14 cellular contexts compared by ENCODE assay signal in the genomic region with DNA sequence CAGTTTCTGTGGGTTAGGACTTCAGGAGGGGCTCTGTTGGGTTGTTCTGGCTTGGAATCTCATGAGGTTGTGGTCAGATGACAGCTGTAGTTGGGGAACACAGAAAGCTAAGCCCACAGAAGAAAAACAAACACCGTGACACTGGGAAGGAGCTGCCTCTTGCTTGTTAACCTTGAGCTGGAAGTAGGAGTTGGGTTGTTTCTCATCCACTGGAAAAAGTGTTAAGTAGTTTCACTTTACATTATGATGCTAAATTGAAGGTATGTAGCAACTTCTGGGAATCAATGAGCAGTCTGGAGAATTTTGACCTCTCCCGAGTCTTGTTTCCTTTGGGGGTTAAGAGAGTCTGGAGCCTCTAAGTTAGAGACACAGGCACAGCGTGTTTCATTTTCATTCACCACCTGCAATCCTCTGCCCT. TPM values are rescaled to one million over a fixed set of nuclear protein-coding genes. Genes with fewer than 3 reads are reported as not detected.
A peak's percentile ranks its signal among the peaks of the same experiment; 100 is the strongest.
DNase-seq lines count a peak whose midpoint lies in the region; ATAC-seq and TF ChIP-seq lines count a peak whose summit lies in the region.
"Had no signal": no experiment of that assay in that cellular context is flagged by ENCODE, and none has a peak within 500 bp of the region (broad histone marks: within the 10 kb centered on the region; RNA-seq: fewer than 3 reads in every experiment).

No MANE protein-coding gene starts in this region.

- H3K4me1 ChIP-seq in BLaER1 (peaks cover 16% of the 10 kb centered on the region), mesendoderm (ENCODE audit: control insufficient read depth, low read depth, low read length) (no peaks in the 10 kb centered on the region)

- H2BK15ac ChIP-seq in mesendoderm (replicated peaks; ENCODE audit: low read depth), result no peak overlapping the region

- H2AK5ac ChIP-seq in mesendoderm (ENCODE audit: low read length), result no peak overlapping the region

- H3K4me3 Mint-ChIP-seq in effector memory CD8-positive, alpha-beta T cell, result no peak overlapping the region
- H3K4me3 Mint-ChIP-seq: central memory CD8-positive, alpha-beta T cell had no signal

- H4K20me1 ChIP-seq in BLaER1, result peaks cover 95% of the 10 kb centered on the region

- peaks cover 14% of the 10 kb centered on the region for H3K36me3 Mint-ChIP-seq in effector memory CD8-positive, alpha-beta T cell (ENCODE audit: insufficient read depth)

- no peak for ATAC-seq in effector memory CD8-positive, alpha-beta T cell (replicated peaks)
- no peak for ATAC-seq in HG02852 (IDR thresholded peaks at IDR 0.05; ENCODE audit: unreplicated experiment)
- ATAC-seq: GM12878, psoas muscle had no signal

- H4K5ac ChIP-seq in mesendoderm (ENCODE audit: low read length), result no peak overlapping the region

- no peak overlapping the region for H4K8ac ChIP-seq in mesendoderm (ENCODE audit: low read depth, low read length)

- no CpG with 5 or more reads among the region's 3 CpGs for WGBS in mesendoderm (ENCODE audit: extremely low coverage, insufficient coverage, low lambda C conversion rate)

- H3K23ac ChIP-seq in mesendoderm (ENCODE audit: low read length), result no peak overlapping the region

- no peaks in the 10 kb centered on the region for H3K27me3 ChIP-seq in BLaER1
- no peaks in the 10 kb centered on the region for H3K27me3 ChIP-seq in mesendoderm (ENCODE audit: insufficient read depth, low read length, poor library complexity)
- H3K27me3 ChIP-seq: MG63 had no signal

- peaks cover 23% of the 10 kb centered on the region for H3K79me1 ChIP-seq in mesendoderm (ENCODE audit: low read length)

- H3K18ac ChIP-seq in mesendoderm (ENCODE audit: low read length), result no peak overlapping the region

- H3K27me3 Mint-ChIP-seq in effector memory CD8-positive, alpha-beta T cell, result no peaks in the 10 kb centered on the region
- H3K27me3 Mint-ChIP-seq: central memory CD8-positive, alpha-beta T cell had no signal

- H3K36me3 ChIP-seq in BLaER1 (peaks cover 59% of the 10 kb centered on the region), mesendoderm (ENCODE audit: control insufficient read depth, insufficient read depth, low read length) (peaks cover 4% of the 10 kb centered on the region)

- no peak for TF ChIP-seq CTCF in choroid plexus epithelial cell (conservative IDR thresholded peaks at IDR 0.05; ENCODE audit: low read depth, low read length)

- H3K4me3 ChIP-seq in BLaER1 (no peak overlapping the region), choroid plexus epithelial cell (ENCODE audit: low read depth, low read length) (peak overlapping the region; percentile 28), mesendoderm (ENCODE audit: low read length) (no peak overlapping the region)
- H3K4me3 ChIP-seq: GM12878, left ventricle myocardium inferior, MG63, psoas muscle had no signal

- H3K4me2 ChIP-seq in BLaER1 (peak overlapping the region; percentile 29), mesendoderm (ENCODE audit: low read length) (no peak overlapping the region)

- H3K4ac ChIP-seq in mesendoderm (ENCODE audit: low read depth, low read length), result no peak overlapping the region

- peaks cover 2 to 24% of the 10 kb centered on the region in 2 donors for H3K4me1 Mint-ChIP-seq in effector memory CD8-positive, alpha-beta T cell (ENCODE audit: low read depth in 2 of 2)

- no peaks in the 10 kb centered on the region for H3K9me3 Mint-ChIP-seq in effector memory CD8-positive, alpha-beta T cell
- H3K9me3 Mint-ChIP-seq: central memory CD8-positive, alpha-beta T cell had no signal

- DNase-seq in KBM-7 (peak; percentile 30), choroid plexus epithelial cell (ENCODE audit: low read depth) (peak; percentile 87), mesendoderm (peak; percentile 27), SIG-M5 treated with dmso at 0.1 percent for 504 hours (lab: John Stamatoyannopoulos, UW; ENCODE audit: unreplicated experiment) (no peak), Ammon's horn (ENCODE audit: low spot score) (no peak)
- no peak for DNase-seq in effector memory CD8-positive, alpha-beta T cell
- DNase-seq: left ventricle myocardium inferior, MG63, NCI-H226, psoas muscle had no signal

- peak overlapping the region in 1 of 2 donors; percentile 75 for H3K27ac Mint-ChIP-seq in effector memory CD8-positive, alpha-beta T cell

- H3K27ac ChIP-seq in BLaER1, result no peak overlapping the region
- no peak overlapping the region for H3K27ac ChIP-seq in mesendoderm (ENCODE audit: low read depth, low read length)
- H3K27ac ChIP-seq: left ventricle myocardium inferior, psoas muscle had no signal

- no peak overlapping the region for H2BK5ac ChIP-seq in mesendoderm (ENCODE audit: low read length)

- H3K9ac ChIP-seq in BLaER1 (no peak overlapping the region), mesendoderm (ENCODE audit: low read length) (no peak overlapping the region)

- H3K79me2 ChIP-seq in mesendoderm (ENCODE audit: control insufficient read depth, insufficient read depth, low read length), result peaks cover 36% of the 10 kb centered on the region

- no peaks in the 10 kb centered on the region for H3K9me3 ChIP-seq in BLaER1
- H3K9me3 ChIP-seq: left ventricle myocardium inferior, MG63, psoas muscle had no signal

- H2BK120ac ChIP-seq in mesendoderm (ENCODE audit: low read depth, low read length), result no peak overlapping the region

- in situ Hi-C loops in KBM-7 (cut with MboI; ENCODE audit: low pct_unique_long_range_greater_than_20kb, low sequenced_read_pairs), result no loop called here

- H3K56ac ChIP-seq in mesendoderm (ENCODE audit: low read length), result no peak overlapping the region

RNA-seq across cellular contexts. Expression of a gene that starts 20.4 kb away (rescaled TPM):
- polyA plus RNA-seq in mesendoderm (2013, experiment 1 of 2), result 99.0 TPM
- 96.5 TPM for polyA plus RNA-seq in mesendoderm (2013, experiment 2 of 2)

RNA-seq across cellular contexts. Expression of a gene that starts 33.2 kb away (rescaled TPM):
- 14.8 TPM for polyA plus RNA-seq in mesendoderm (2013, experiment 1 of 2)
- polyA plus RNA-seq in mesendoderm (2013, experiment 2 of 2), result 13.5 TPM

Comparison
In these comparisons a context has a peak if more than half of its experiments do, and no peak if none do; other contexts are left out.
1. DNase-seq: peak in KBM-7 (single experiment), choroid plexus epithelial cell (single experiment) and mesendoderm (single experiment); none in SIG-M5 treated with dmso at 0.1 percent for 504 hours (single experiment), effector memory CD8-positive, alpha-beta T cell (0 of 3) and Ammon's horn (single experiment).